In genomic region chr1:160560045-160560724, GRCh38 we compare ENCODE assay signal across 19 cellular contexts. TPM values are rescaled to one million over a fixed set of nuclear protein-coding genes. Genes with fewer than 3 reads are reported as not detected.
DNase-seq lines count a peak whose midpoint lies in the region; ATAC-seq, FAIRE-seq and TF ChIP-seq lines count a peak whose summit lies in the region.
"Had no signal": no experiment of that assay in that cellular context is flagged by ENCODE, and none has a peak within 500 bp of the region (broad histone marks: within the 10 kb centered on the region; RNA-seq: fewer than 3 reads in every experiment).

No MANE protein-coding gene starts in this region.

- peaks cover 4% of the 10 kb centered on the region; the same call in 1 of the 3 replicates for H3K9me3 ChIP-seq in A549
- H3K9me3 ChIP-seq in CD4-positive, alpha-beta T cell (ENCODE audit: control insufficient read depth, low read length), result no peaks in the 10 kb centered on the region
- H3K9me3 ChIP-seq: tibial artery had no signal

- H3K4me3 ChIP-seq in A549, result no peak overlapping the region
- H3K4me3 ChIP-seq: right atrium auricular region, tibial artery had no signal

- H3K27me3 Mint-ChIP-seq in CD4-positive, alpha-beta T cell, result no peaks in the 10 kb centered on the region
- H3K27me3 Mint-ChIP-seq in activated CD8-positive, alpha-beta T cell treated with anti-CD3 and anti-CD28 coated beads for 36 hours, result no peaks in the 10 kb centered on the region
- H3K27me3 Mint-ChIP-seq in immature natural killer cell (ENCODE audit: low read depth in 3 of 3), result peaks cover 0 to 5% (median 3%) of the 10 kb centered on the region in 3 donors

- peaks cover 80% of the 10 kb centered on the region for H3K36me3 Mint-ChIP-seq in CD4-positive, alpha-beta T cell (ENCODE audit: low read depth)
- H3K36me3 Mint-ChIP-seq in activated CD8-positive, alpha-beta T cell treated with anti-CD3 and anti-CD28 coated beads for 36 hours (ENCODE audit: low read depth), result peaks cover 59% of the 10 kb centered on the region
- peaks cover 9 to 23% (median 19%) of the 10 kb centered on the region in 3 donors for H3K36me3 Mint-ChIP-seq in immature natural killer cell

- FAIRE-seq in A549 (lab: Jason Lieb, UNC), result peak; percentile 7
- FAIRE-seq: endometrium, TTC549 had no signal

- H3K4me2 ChIP-seq in A549, result no peak overlapping the region

- peaks cover 76% of the 10 kb centered on the region for H3K4me1 Mint-ChIP-seq in CD4-positive, alpha-beta T cell (ENCODE audit: low read depth)
- H3K4me1 Mint-ChIP-seq in activated CD8-positive, alpha-beta T cell treated with anti-CD3 and anti-CD28 coated beads for 36 hours (ENCODE audit: low read depth), result peaks cover 80% of the 10 kb centered on the region
- peaks cover 54% of the 10 kb centered on the region in 2 donors for H3K4me1 Mint-ChIP-seq in immature natural killer cell

- ATAC-seq in A549, result no peak
- peak; percentile 51 for ATAC-seq in CD4-positive, alpha-beta T cell (ENCODE audit: poor library complexity)
- no peak for ATAC-seq in activated CD8-positive, alpha-beta T cell treated with anti-CD3 and anti-CD28 coated beads for 36 hours
- ATAC-seq: heart left ventricle, left ventricle myocardium superior had no signal

- CTCF ChIA-PET in A549 (lab: Yijun Ruan, JAX), result interaction anchor here (1.1 kb wide), 1 partner anchor 48 kb away, joined by 3 read pairs; no protein-coding TSS in a partner anchor
- CTCF ChIA-PET in CD4-positive, alpha-beta T cell (lab: Charles Lee), result interaction anchor here (0.9 to 1.9 kb wide), 4 partner anchors 20 to 46 kb away, joined by 4 to 6 read pairs (median 4); partner anchors contain the start of gene CD84
- CTCF ChIA-PET in activated CD8-positive, alpha-beta T cell treated with anti-CD3 and anti-CD28 coated beads for 36 hours (lab: Charles Lee), result interaction anchor here (1.0 to 9.5 kb wide), 7 partner anchors 10 to 94 kb away, joined by 3 to 100 read pairs (median 8); no protein-coding TSS in a partner anchor

- TF ChIP-seq RAD21 in A549 (conservative IDR thresholded peaks at IDR 0.05 in 1 of 2, IDR thresholded peaks at IDR 0.05 in 1 of 2), result no peak

- H3K27me3 ChIP-seq in CD4-positive, alpha-beta T cell (ENCODE audit: control insufficient read depth, insufficient read depth, low read length), result no peaks in the 10 kb centered on the region
- H3K27me3 ChIP-seq: right atrium auricular region, tibial artery had no signal

- H3K4me3 Mint-ChIP-seq in CD4-positive, alpha-beta T cell, result peak overlapping the region; percentile 70
- peak overlapping the region; percentile 62 for H3K4me3 Mint-ChIP-seq in activated CD8-positive, alpha-beta T cell treated with anti-CD3 and anti-CD28 coated beads for 36 hours
- H3K4me3 Mint-ChIP-seq in immature natural killer cell, result peak overlapping the region; percentile 5 to 76 (median 48)

- H3K27ac Mint-ChIP-seq in CD4-positive, alpha-beta T cell, result peak overlapping the region; percentile 83
- peak overlapping the region; percentile 95 for H3K27ac Mint-ChIP-seq in activated CD8-positive, alpha-beta T cell treated with anti-CD3 and anti-CD28 coated beads for 36 hours
- peak overlapping the region; percentile 58 to 90 (median 73) for H3K27ac Mint-ChIP-seq in immature natural killer cell

- no peak for TF ChIP-seq POLR2A in A549 (IDR thresholded peaks at IDR 0.05; ENCODE audit: low read length)

- POLR2A ChIA-PET in A549 (lab: Yijun Ruan, JAX), result no interaction called here
- POLR2A ChIA-PET in CD4-positive, alpha-beta T cell (lab: Charles Lee), result interaction anchor here (0.6 to 12.1 kb wide), 8 partner anchors 8 to 61 kb away, joined by 3 to 189 read pairs (median 4); partner anchors contain the start of genes CD84 and SLAMF6
- POLR2A ChIA-PET in activated CD8-positive, alpha-beta T cell treated with anti-CD3 and anti-CD28 coated beads for 36 hours (lab: Charles Lee), result interaction anchor here (0.8 to 1.6 kb wide), 6 partner anchors 11 to 37 kb away, joined by 3 to 7 read pairs (median 4); partner anchors contain the start of gene SLAMF6

- intact Hi-C loops in CD4-positive, alpha-beta T cell (cut with DNase I, micrococcal nuclease), result loop anchor here in 1 of 2 experiments (2.0 kb wide), 1 partner anchor 17 kb away; no protein-coding TSS in a partner anchor
- intact Hi-C loops in activated CD8-positive, alpha-beta T cell treated with anti-CD3 and anti-CD28 coated beads for 36 hours (cut with micrococcal nuclease), result loop anchor here (2.0 kb wide), 1 partner anchor 19 kb away; no protein-coding TSS in a partner anchor

- TF ChIP-seq CTCF in A549 (IDR thresholded peaks at IDR 0.05), result no peak
- no peak for TF ChIP-seq CTCF in CD4-positive, alpha-beta T cell (IDR thresholded peaks at IDR 0.05)
- no peak for TF ChIP-seq CTCF in activated CD8-positive, alpha-beta T cell treated with anti-CD3 and anti-CD28 coated beads for 36 hours (IDR thresholded peaks at IDR 0.05)

- H3K27ac ChIP-seq in A549, result no peak overlapping the region
- peak overlapping the region; percentile 33 for H3K27ac ChIP-seq in CD4-positive, alpha-beta T cell (ENCODE audit: low read depth, low read length)
- H3K27ac ChIP-seq: right atrium auricular region, tibial artery had no signal

- H3K9me3 Mint-ChIP-seq in CD4-positive, alpha-beta T cell, result peaks cover 2% of the 10 kb centered on the region
- H3K9me3 Mint-ChIP-seq in activated CD8-positive, alpha-beta T cell treated with anti-CD3 and anti-CD28 coated beads for 36 hours, result peaks cover 26% of the 10 kb centered on the region
- peaks cover 2 to 13% (median 7%) of the 10 kb centered on the region in 6 donors for H3K9me3 Mint-ChIP-seq in immature natural killer cell

- WGBS in A549 (ENCODE audit: missing lambda C conversion rate), result 42% methylated on average over 4 of the region's 4 CpGs

- no peak for DNase-seq in A549 (ENCODE audit: low read depth in 1 of 2, low spot score in 1 of 2)
- DNase-seq in CD4-positive, alpha-beta T cell, result no peak
- no peak for DNase-seq in activated CD8-positive, alpha-beta T cell treated with anti-CD3 and anti-CD28 coated beads for 36 hours
- DNase-seq in immature natural killer cell, result no peak
- DNase-seq in OCI-M1 (lab: John Stamatoyannopoulos, UW), result no peak
- DNase-seq in NCI-H187 treated with DMSO at 0.1 percent for 48 hours (lab: John Stamatoyannopoulos, UW), result no peak
- DNase-seq in LoVo (ENCODE audit: low spot score), result no peak
- DNase-seq: activated effector memory CD4-positive, alpha-beta T cell treated with anti-CD3 and anti-CD28 coated beads, Interleukin-2, amount 50 U/mL, for 16 hours; Calu3; heart left ventricle; KBM-7; left ventricle myocardium superior; NCI-H1048; NCI-H2029 treated with DMSO at 0.1 percent for 48 hours; NCI-H510A treated with DMSO at 0.1 percent for 48 hours; tibial artery had no signal

- no peak for TF ChIP-seq EP300 in A549 (IDR thresholded peaks at IDR 0.05)

- no peaks in the 10 kb centered on the region for H3K4me1 ChIP-seq in A549
- H3K4me1 ChIP-seq: right atrium auricular region, tibial artery had no signal

TF ChIP-seq in A549, 52 proteins besides CTCF, POLR2A, EP300 and RAD21:
- TF ChIP-seq JUN (IDR thresholded peaks at IDR 0.05) (no peak), RFX5 (IDR thresholded peaks at IDR 0.05) (no peak), FOXS1 (CRISPR knock-in tag; IDR thresholded peaks at IDR 0.05) (no peak), PHF8 (IDR thresholded peaks at IDR 0.05; ENCODE audit: borderline replicate concordance, low read depth) (no peak), SREBF2 (IDR thresholded peaks at IDR 0.05) (no peak), BHLHE40 (IDR thresholded peaks at IDR 0.05; ENCODE audit: low read depth, low read length) (no peak), JUNB (IDR thresholded peaks at IDR 0.05) (no peak), CBX2 (IDR thresholded peaks at IDR 0.05; ENCODE audit: borderline replicate concordance, low read depth) (no peak), HOXB5 (CRISPR knock-in tag; IDR thresholded peaks at IDR 0.05) (no peak), TFCP2L1 (CRISPR knock-in tag; IDR thresholded peaks at IDR 0.05) (no peak), ESRRA (IDR thresholded peaks at IDR 0.05; ENCODE audit: borderline replicate concordance, low read length) (no peak)

RNA-seq across cellular contexts. Expression of gene CD84, which starts 19.1 kb away (rescaled TPM):
- polyA plus RNA-seq in A549 (2011; rRNA removed) (not detected in 2 replicates), A549 (2017; fragmentation: RNase III; extraction: RNeasy Plus Mini Kit Qiagen cat#74134 plus additional on column Dnase treatment) (not detected in 3 replicates), immature natural killer cell (1 to 10 TPM; 2.1 to 3.9 (median 3.0) TPM)
- not detected in 2 replicates for polyA plus RNA-seq in A549 (2012; cell fraction: cytosol; rRNA removed)
- polyA plus RNA-seq in A549 (2012; cell fraction: nucleus; rRNA removed), result not detected in 2 replicates
- not detected in 2 replicates for polyA minus RNA-seq in A549 (2011; rRNA and poly(A)+ RNA removed)
- total RNA-seq in CD4-positive, alpha-beta T cell, result 10 to 100 TPM; 32.7 to 36.9 TPM
- total RNA-seq in activated CD8-positive, alpha-beta T cell treated with anti-CD3 and anti-CD28 coated beads for 36 hours, result 10 to 100 TPM; 18.1 to 20.1 TPM
- total RNA-seq: Calu3 had no signal

RNA-seq across cellular contexts. Expression of gene SLAMF6, which starts 37.1 kb away (rescaled TPM):
- not detected in 2 replicates for polyA plus RNA-seq in A549 (2011; rRNA removed)
- not detected in 2 replicates for polyA plus RNA-seq in A549 (2012; cell fraction: cytosol; rRNA removed)
- not detected in 2 replicates for polyA plus RNA-seq in A549 (2012; cell fraction: nucleus; rRNA removed)
- polyA plus RNA-seq in A549 (2017; fragmentation: RNase III; extraction: RNeasy Plus Mini Kit Qiagen cat#74134 plus additional on column Dnase treatment), result not detected in 3 replicates
- polyA minus RNA-seq in A549 (2011; rRNA and poly(A)+ RNA removed), result not detected in 2 replicates
- total RNA-seq in CD4-positive, alpha-beta T cell, result 1 to 10 TPM; 6.3 to 7.3 TPM
- total RNA-seq in activated CD8-positive, alpha-beta T cell treated with anti-CD3 and anti-CD28 coated beads for 36 hours, result 10 to 100 TPM; 42.8 to 43.9 TPM
- 100 to 1,000 TPM; 105 to 210 (median 125) TPM for polyA plus RNA-seq in immature natural killer cell
- total RNA-seq: Calu3 had no signal

Comparison
In these comparisons a context has a peak if more than half of its experiments do, and no peak if none do; other contexts are left out.
1. RNA of gene SLAMF6, which starts 37.1 kb away (total RNA-seq): 42.8 to 43.9 TPM in activated CD8-positive, alpha-beta T cell treated with anti-CD3 and anti-CD28 coated beads for 36 hours; 6.3 to 7.3 TPM in CD4-positive, alpha-beta T cell; every median in the first group is over 4 times any median in the second.
2. Peak in every context shown above with its lines, with median percentiles within 50 percentile points of each other: H3K27ac Mint-ChIP-seq and H3K4me3 Mint-ChIP-seq.